Comparison of ENCODE assay signal across 12 cellular contexts in genomic region chr21:45607021-45607921, GRCh38. TPM values are rescaled to one million over a fixed set of nuclear protein-coding genes. Genes with fewer than 3 reads are reported as not detected.
A peak's percentile ranks its signal among the peaks of the same experiment; 100 is the strongest.
DNase-seq lines count a peak whose midpoint lies in the region; FAIRE-seq and TF ChIP-seq lines count a peak whose summit lies in the region.
"Had no signal": no experiment of that assay in that cellular context is flagged by ENCODE, and none has a peak within 500 bp of the region (broad histone marks: within the 10 kb centered on the region; RNA-seq: fewer than 3 reads in every experiment).

No MANE protein-coding gene starts in this region.

- H3K4me1 ChIP-seq in small intestine (ENCODE audit: control insufficient read depth in 2 of 2, insufficient read depth in 1 of 2, low read depth in 1 of 2, low read length in 1 of 2), result no peaks in the 10 kb centered on the region
- H3K4me1 ChIP-seq in GM23248 (ENCODE audit: insufficient read depth), result no peaks in the 10 kb centered on the region

- no peaks in the 10 kb centered on the region for H3K9me2 ChIP-seq in GM23248 (ENCODE audit: insufficient read depth)

- H3K9me3 Mint-ChIP-seq in activated naive CD8-positive, alpha-beta T cell treated with anti-CD3 and anti-CD28 coated beads for 36 hours, result peaks cover 11% of the 10 kb centered on the region

- H3K4me2 ChIP-seq in GM23248 (ENCODE audit: unreplicated experiment), result no peak overlapping the region

- no peaks in the 10 kb centered on the region for H3K27me3 Mint-ChIP-seq in activated naive CD8-positive, alpha-beta T cell treated with anti-CD3 and anti-CD28 coated beads for 36 hours

- H3K9me3 ChIP-seq in small intestine (ENCODE audit: control insufficient read depth, low read depth) (no peaks in the 10 kb centered on the region), GM23248 (ENCODE audit: low read depth) (peaks cover 3% of the 10 kb centered on the region)

- in situ Hi-C loops in GM23248 (cut with MboI), result no loop called here

- H3K36me3 Mint-ChIP-seq in activated naive CD8-positive, alpha-beta T cell treated with anti-CD3 and anti-CD28 coated beads for 36 hours, result no peaks in the 10 kb centered on the region

- FAIRE-seq in small intestine (lab: Jason Lieb, UNC), result no peak
- FAIRE-seq in GM12891 (lab: Jason Lieb, UNC), result no peak
- FAIRE-seq: D721Med had no signal

- TF ChIP-seq POLR2A in GM12891 (IDR thresholded peaks at IDR 0.05; ENCODE audit: low read depth, low read length), result no peak

- H3K27ac ChIP-seq in small intestine (ENCODE audit: low read depth in 1 of 2, low read length in 1 of 2) (no peak overlapping the region), GM23248 (no peak overlapping the region)

- H3K27me3 ChIP-seq in small intestine (ENCODE audit: control insufficient read depth in 2 of 2, insufficient read depth in 2 of 2, low read length in 2 of 2), result no peaks in the 10 kb centered on the region
- peaks cover 6% of the 10 kb centered on the region for H3K27me3 ChIP-seq in GM23248 (replicated peaks; ENCODE audit: insufficient read depth)

- H3K36me3 ChIP-seq in small intestine (ENCODE audit: control insufficient read depth in 2 of 2, insufficient read depth in 2 of 2, low read length in 2 of 2) (no peaks in the 10 kb centered on the region), GM23248 (ENCODE audit: low read depth) (no peaks in the 10 kb centered on the region)

- no peaks in the 10 kb centered on the region for H4K20me1 ChIP-seq in GM23248 (ENCODE audit: insufficient read depth)

- H3K79me2 ChIP-seq in GM23248 (ENCODE audit: insufficient read depth), result no peaks in the 10 kb centered on the region

- H3K4me3 Mint-ChIP-seq in activated naive CD8-positive, alpha-beta T cell treated with anti-CD3 and anti-CD28 coated beads for 36 hours, result peak overlapping the region; percentile 16
- H3K4me3 Mint-ChIP-seq: WTC11 had no signal

- peaks cover 5% of the 10 kb centered on the region; the same call in 1 of the 2 replicates for H3F3A ChIP-seq in GM23248 (ENCODE audit: insufficient read depth)

- DNase-seq in EH (ENCODE audit: low read depth) (peak; percentile 23), T-helper 2 cell (peak in 3 of 5 experiments; percentile 26 to 66 (median 27)), small intestine (peak; percentile 33), HK-2 (ENCODE audit: unreplicated experiment) (no peak), T1000 (lab: John Stamatoyannopoulos, UW) (no peak), GM12891 (ENCODE audit: insufficient read length, low spot score) (no peak), GM23248 (no peak)
- DNase-seq in activated naive CD8-positive, alpha-beta T cell treated with anti-CD3 and anti-CD28 coated beads for 36 hours, result no peak
- DNase-seq: NCI-H187, retina had no signal

- no peak overlapping the region for H2AFZ ChIP-seq in GM23248

- 65 to 75% (median 72%) methylated on average over 23 of the region's 23 CpGs for WGBS in small intestine, 3 donors
- WGBS in GM23248 (ENCODE audit: low coverage in 1 of 2, low lambda C conversion rate in 2 of 2, missing lambda C conversion rate in 2 of 2), 2 experiments, result 54 to 67% methylated on average over 19 to 23 of the region's 23 CpGs

- no peak overlapping the region for H3K9ac ChIP-seq in GM23248

- H3K27ac Mint-ChIP-seq in activated naive CD8-positive, alpha-beta T cell treated with anti-CD3 and anti-CD28 coated beads for 36 hours, result no peak overlapping the region
- H3K27ac Mint-ChIP-seq: WTC11 had no signal

- no peaks in the 10 kb centered on the region for H3K4me1 Mint-ChIP-seq in activated naive CD8-positive, alpha-beta T cell treated with anti-CD3 and anti-CD28 coated beads for 36 hours
- H3K4me1 Mint-ChIP-seq: WTC11 had no signal

- H3K4me3 ChIP-seq in small intestine (ENCODE audit: low read depth in 1 of 2, low read length in 2 of 2), result no peak overlapping the region
- H3K4me3 ChIP-seq in GM23248, result no peak overlapping the region

TF ChIP-seq in GM12891, 5 proteins besides CTCF, POLR2A, EP300 and RAD21:
- no peak for TF ChIP-seq SPI1 (IDR thresholded peaks at IDR 0.05; ENCODE audit: low read depth, low read length)
- no peak for TF ChIP-seq POLR2AphosphoS5 (IDR thresholded peaks at IDR 0.05; ENCODE audit: low read depth, low read length)
- no peak for TF ChIP-seq TAF1 (IDR thresholded peaks at IDR 0.05; ENCODE audit: low read depth, low read length)
- TF ChIP-seq PAX5 (IDR thresholded peaks at IDR 0.05; ENCODE audit: insufficient read depth, low read length, severe bottlenecking), result no peak
- TF ChIP-seq POU2F2 (IDR thresholded peaks at IDR 0.05; ENCODE audit: low read depth, low read length), result no peak

RNA-seq across cellular contexts. Expression of gene PCBP3, which starts 36.3 kb away (rescaled TPM):
- total RNA-seq in activated naive CD8-positive, alpha-beta T cell treated with anti-CD3 and anti-CD28 coated beads for 36 hours, result 1 to 10 TPM in 1 of 2 experiments, under 1 TPM in 1; 0.66 to 1.3 TPM
- 1 to 10 TPM in 1 of 3 donors, under 1 TPM in 1, not detected in 1; 0.81 to 8.2 TPM for polyA plus RNA-seq in small intestine
- 1.0 TPM for polyA plus RNA-seq in GM12891 (2012; ENCODE audit: low read depth, missing spikeins)
- total RNA-seq in GM23248 (2014; rRNA removed; shearing (Covaris generic)), result 0.32 TPM in 1 of 2 replicates, not detected in the other
- 1.2 and 1.3 TPM in 2 replicates for polyA plus RNA-seq in GM23248 (2016; fragmentation: Nextera tagmentation; extraction: Ambion mirVana)

Comparison
In these comparisons a context has a peak if more than half of its experiments do, and no peak if none do; other contexts are left out.
1. DNase-seq: peak in EH (single experiment), T-helper 2 cell (3 of 5) and small intestine (single experiment); none in activated naive CD8-positive, alpha-beta T cell treated with anti-CD3 and anti-CD28 coated beads for 36 hours (single experiment), HK-2 (single experiment), T1000 (single experiment), GM12891 (single experiment) and GM23248 (single experiment).